ENCODE assay signal across 8 cellular contexts in genomic region chr5:191036-191948, GRCh38. TPM values are rescaled to one million over a fixed set of nuclear protein-coding genes. Genes with fewer than 3 reads are reported as not detected.
DNase-seq lines count a peak whose midpoint lies in the region; ATAC-seq, FAIRE-seq and TF ChIP-seq lines count a peak whose summit lies in the region.

Gene LRRC14B (plus strand): TSS chr5:191495. CDS start chr5:191539, 44 bp downstream.

- H3K27ac ChIP-seq in KMS-11 (peak within 1 kb of the TSS; percentile 86), foreskin keratinocyte (no peak within 1 kb of the TSS), small intestine (ENCODE audit: low read depth in 1 of 2, low read length in 1 of 2) (peak within 1 kb of the TSS in 1 of 2 donors; percentile 41)

- no peaks in the 10 kb centered on the region for H3K27me3 ChIP-seq in KMS-11 (ENCODE audit: insufficient read depth, low read depth)
- H3K27me3 ChIP-seq in foreskin keratinocyte = peaks cover 42% of the 10 kb centered on the region
- H3K27me3 ChIP-seq in small intestine (ENCODE audit: control insufficient read depth in 2 of 2, insufficient read depth in 2 of 2, low read length in 2 of 2) = no peaks in the 10 kb centered on the region

- H3K36me3 ChIP-seq in KMS-11 (ENCODE audit: insufficient read depth) (peaks cover 5% of the 10 kb centered on the region; the same call in 1 of the 2 replicates), small intestine (ENCODE audit: control insufficient read depth in 2 of 2, insufficient read depth in 2 of 2, low read length in 2 of 2) (no peaks in the 10 kb centered on the region)

- peak within 1 kb of the TSS; percentile 99 for H3K4me2 ChIP-seq in KMS-11

- no peak within 1 kb of the TSS for H3K4me3 ChIP-seq in KMS-11 (IDR thresholded peaks at IDR 0.05; ENCODE audit: insufficient read depth, low read depth, low read length)
- H3K4me3 ChIP-seq in small intestine (ENCODE audit: low read depth in 1 of 2, low read length in 2 of 2) = no peak within 1 kb of the TSS

- FAIRE-seq in small intestine (lab: Jason Lieb, UNC) = no peak

- H2AFZ ChIP-seq in KMS-11 (ENCODE audit: low read depth) = peak within 1 kb of the TSS; percentile 63

- peak within 1 kb of the TSS; percentile 73 for H3K9ac ChIP-seq in KMS-11

- DNase-seq in NCI-H1436 (lab: John Stamatoyannopoulos, UW) = peak; percentile 11
- DNase-seq in NCI-H1436 treated with DMSO at 0.1 percent for 48 hours (lab: John Stamatoyannopoulos, UW) = no peak
- peak in 1 of 2 donors; percentile 2 for DNase-seq in foreskin keratinocyte
- DNase-seq in putamen (ENCODE audit: low spot score) = peak; percentile 43
- DNase-seq in dedifferentiated amniotic fluid mesenchymal stem cell (ENCODE audit: extremely low spot score) = no peak
- DNase-seq in small intestine = no peak
- no peak for DNase-seq in SKM-1 treated with dmso at 0.1 percent for 144 hours (lab: John Stamatoyannopoulos, UW; ENCODE audit: unreplicated experiment)

- peaks cover 54% of the 10 kb centered on the region for H3K4me1 ChIP-seq in KMS-11 (ENCODE audit: low read depth, poor library complexity, severe bottlenecking)
- no peaks in the 10 kb centered on the region for H3K4me1 ChIP-seq in foreskin keratinocyte
- H3K4me1 ChIP-seq in small intestine (ENCODE audit: control insufficient read depth in 2 of 2, insufficient read depth in 1 of 2, low read depth in 1 of 2, low read length in 1 of 2) = no peaks in the 10 kb centered on the region

- TF ChIP-seq CTCF in KMS-11 (conservative IDR thresholded peaks at IDR 0.05; ENCODE audit: low read depth, low read length) (no peak), foreskin keratinocyte (conservative IDR thresholded peaks at IDR 0.05) (no peak)

- H3K79me2 ChIP-seq in KMS-11 (ENCODE audit: insufficient read depth, low read depth) = peaks cover 47% of the 10 kb centered on the region

- ATAC-seq in foreskin keratinocyte = peak; percentile 28

- no peaks in the 10 kb centered on the region for H3K9me3 ChIP-seq in small intestine (ENCODE audit: control insufficient read depth, low read depth)

- WGBS in small intestine, 3 donors = 5 to 16% (median 15%) methylated on average over 40 to 56 of the region's 56 CpGs

- no peaks in the 10 kb centered on the region for H4K20me1 ChIP-seq in KMS-11 (ENCODE audit: insufficient read depth)

RNA-seq across cellular contexts. Expression of gene LRRC14B, which starts in this region (rescaled TPM):
- total RNA-seq in foreskin keratinocyte = not detected in 2 replicates
- polyA plus RNA-seq in foreskin keratinocyte (not detected in 2 replicates), small intestine (under 1 TPM in 1 of 3 donors, not detected in 2; 0.04 TPM)

Comparison
In these comparisons a context has a peak if more than half of its experiments do, and no peak if none do; other contexts are left out.
1. DNase-seq: peak in NCI-H1436 (single experiment) and putamen (single experiment); none in NCI-H1436 treated with DMSO at 0.1 percent for 48 hours (single experiment), dedifferentiated amniotic fluid mesenchymal stem cell (single experiment), small intestine (single experiment) and SKM-1 treated with dmso at 0.1 percent for 144 hours (single experiment).
2. Peak in ATAC-seq in foreskin keratinocyte; RNA of the gene not detected or under 1 TPM.